In genomic region chr15:45136378-45136764, GRCh38 we compare ENCODE assay signal across 1 cellular context.
TF ChIP-seq lines count a peak whose summit lies in the region.

No MANE protein-coding gene starts in this region.

TF ChIP-seq in GM12878, 131 proteins besides CTCF, POLR2A, EP300 and RAD21:
- no peak for TF ChIP-seq MEF2A (IDR thresholded peaks at IDR 0.05; ENCODE audit: insufficient read depth, low read depth, low read length)
- no peak for TF ChIP-seq CREM (IDR thresholded peaks at IDR 0.05; ENCODE audit: low read depth)
- TF ChIP-seq EGR1 (IDR thresholded peaks at IDR 0.05; ENCODE audit: borderline replicate concordance in 1 of 2, low read depth in 2 of 2, low read length in 2 of 2) = no peak
- no peak for TF ChIP-seq CBX3 (IDR thresholded peaks at IDR 0.05; ENCODE audit: borderline replicate concordance, low read depth)
- TF ChIP-seq RELA (IDR thresholded peaks at IDR 0.05; ENCODE audit: borderline replicate concordance, partially characterized antibody) = no peak
- TF ChIP-seq MYC (IDR thresholded peaks at IDR 0.05; ENCODE audit: insufficient read depth, insufficient read length, insufficient replicate concordance, low read length, severe bottlenecking) = no peak
- no peak for TF ChIP-seq MYB (IDR thresholded peaks at IDR 0.05; ENCODE audit: borderline replicate concordance, low read depth, low read length)
- TF ChIP-seq E4F1 (IDR thresholded peaks at IDR 0.05; ENCODE audit: borderline replicate concordance, partially characterized antibody) = no peak
- no peak for TF ChIP-seq GABPA (IDR thresholded peaks at IDR 0.05; ENCODE audit: low read depth)
- no peak for TF ChIP-seq ZSCAN29 (IDR thresholded peaks at IDR 0.05)
- no peak for TF ChIP-seq FOXK2 (IDR thresholded peaks at IDR 0.05)
- TF ChIP-seq MXI1 (IDR thresholded peaks at IDR 0.05; ENCODE audit: low read depth, low read length) = no peak
- TF ChIP-seq CEBPB (IDR thresholded peaks at IDR 0.05; ENCODE audit: borderline replicate concordance in 1 of 2, low read depth in 2 of 2, low read length in 2 of 2) = no peak
- TF ChIP-seq SUZ12 (IDR thresholded peaks at IDR 0.05; ENCODE audit: unreplicated experiment) = no peak
- no peak for TF ChIP-seq PBX3 (IDR thresholded peaks at IDR 0.05; ENCODE audit: insufficient replicate concordance, low read depth, low read length)
TF ChIP-seq in GM12878: peak in this region for 0.
